Comparison of ENCODE assay signal across 22 cellular contexts in genomic region chr5:164252-164651, GRCh38. TPM values are rescaled to one million over a fixed set of nuclear protein-coding genes. Genes with fewer than 3 reads are reported as not detected.
DNase-seq lines count a peak whose midpoint lies in the region; ATAC-seq, FAIRE-seq and TF ChIP-seq lines count a peak whose summit lies in the region.
"Had no signal": no experiment of that assay in that cellular context is flagged by ENCODE, and none has a peak within 500 bp of the region (broad histone marks: within the 10 kb centered on the region; RNA-seq: fewer than 3 reads in every experiment).

No MANE protein-coding gene starts in this region.

- peaks cover 8% of the 10 kb centered on the region for H3K9me3 Mint-ChIP-seq in glutamatergic neuron (ENCODE audit: unreplicated experiment)
- H3K9me3 Mint-ChIP-seq in HFFc6 = no peaks in the 10 kb centered on the region
- H3K9me3 Mint-ChIP-seq: CD8-positive, alpha-beta memory T cell had no signal

- H3K27ac Mint-ChIP-seq in glutamatergic neuron (ENCODE audit: unreplicated experiment) (no peak overlapping the region), HFFc6 (no peak overlapping the region)
- H3K27ac Mint-ChIP-seq: CD8-positive, alpha-beta memory T cell had no signal

- no peaks in the 10 kb centered on the region for H3K36me3 Mint-ChIP-seq in glutamatergic neuron (ENCODE audit: unreplicated experiment)
- H3K36me3 Mint-ChIP-seq in HFFc6 (ENCODE audit: low read depth) = no peaks in the 10 kb centered on the region; the same call in 1 of the 2 replicates
- H3K36me3 Mint-ChIP-seq: CD8-positive, alpha-beta memory T cell had no signal

- DNase-seq in cardiac septum (ENCODE audit: low spot score) = peak; percentile 17
- DNase-seq in heart right ventricle = no peak
- DNase-seq in NCI-H69 (lab: John Stamatoyannopoulos, UW) = peak; percentile 55
- peak; percentile 17 for DNase-seq in glutamatergic neuron
- no peak for DNase-seq in urothelium cell line (ENCODE audit: low spot score)
- DNase-seq in HFFc6 = no peak
- DNase-seq: CD8-positive, alpha-beta memory T cell; DND-41; GDM1; NCI-H1417 treated with DMSO at 0.1 percent for 48 hours; NCI-H2029; NCI-H2171 treated with DMSO at 0.1 percent for 48 hours; NCI-H524; SHP77 treated with DMSO at 0.1 percent for 48 hours had no signal

- H3K4me3 Mint-ChIP-seq in glutamatergic neuron (ENCODE audit: unreplicated experiment) (no peak overlapping the region), HFFc6 (no peak overlapping the region)
- H3K4me3 Mint-ChIP-seq: CD8-positive, alpha-beta memory T cell had no signal

- intact Hi-C loops in cardiac septum (cut with DNase I) (no loop called here), heart right ventricle (cut with DNase I) (no loop called here)

- no peak for TF ChIP-seq CTCF in heart right ventricle (IDR thresholded peaks at IDR 0.05)
- TF ChIP-seq CTCF in glutamatergic neuron (IDR thresholded peaks at IDR 0.05; ENCODE audit: partially characterized antibody, unreplicated experiment) = no peak
- TF ChIP-seq CTCF in HFFc6 (IDR thresholded peaks at IDR 0.05) = no peak

- no peaks in the 10 kb centered on the region for H3K36me3 ChIP-seq in heart right ventricle

- H3K27me3 Mint-ChIP-seq in glutamatergic neuron (ENCODE audit: unreplicated experiment) (peaks cover 8% of the 10 kb centered on the region), HFFc6 (ENCODE audit: insufficient read depth) (no peaks in the 10 kb centered on the region; the same call in 1 of the 2 replicates)

- peak; percentile 78 for FAIRE-seq in urothelium cell line (lab: Jason Lieb, UNC)
- FAIRE-seq: A204.1, GM12878, H54, RCC 7860 had no signal

- no peak overlapping the region for H3K27ac ChIP-seq in heart right ventricle
- H3K27ac ChIP-seq: BLaER1 treated with 17β-estradiol and CSF1 and Interleukin-3, amounts not matched to agents 10 nM and 100 nM; HL-60 had no signal

- H3K4me1 ChIP-seq in heart right ventricle = peaks cover 0 to 15% (median 8%) of the 10 kb centered on the region in 9 donors

- H3K27me3 ChIP-seq in heart right ventricle = peaks cover 0 to 14% (median 0%) of the 10 kb centered on the region in 7 donors

- no peaks in the 10 kb centered on the region for H3K9me3 ChIP-seq in heart right ventricle

- peaks cover 6% of the 10 kb centered on the region for H3K4me1 Mint-ChIP-seq in glutamatergic neuron (ENCODE audit: low read depth, unreplicated experiment)
- peaks cover 50% of the 10 kb centered on the region for H3K4me1 Mint-ChIP-seq in HFFc6 (ENCODE audit: low read depth)
- H3K4me1 Mint-ChIP-seq: CD8-positive, alpha-beta memory T cell had no signal

- ATAC-seq in heart right ventricle (no peak), GM18858 (IDR thresholded peaks at IDR 0.05; ENCODE audit: unreplicated experiment) (no peak), GM19328 (IDR thresholded peaks at IDR 0.05; ENCODE audit: unreplicated experiment) (no peak)
- ATAC-seq: GM12878 had no signal

- no peak overlapping the region for H3K4me3 ChIP-seq in heart right ventricle
- H3K4me3 ChIP-seq: BLaER1 treated with 17β-estradiol and CSF1 and Interleukin-3, amounts not matched to agents 10 nM and 100 nM; GM12878 had no signal

- 75 to 92% methylated on average over 12 to 14 of the region's 14 CpGs for WGBS in heart right ventricle, 2 donors

RNA-seq across cellular contexts. Expression of gene LRRC14B, which starts 27.0 kb away (rescaled TPM):
- total RNA-seq in cardiac septum = 8.5 TPM
- total RNA-seq in heart right ventricle = 10 to 100 TPM; 27.4 to 96.6 (median 58.3) TPM
- polyA plus RNA-seq in heart right ventricle = 10 to 100 TPM in 1 of 2 donors, 1 to 10 TPM in 1; 2.6 to 16.0 TPM
- total RNA-seq in glutamatergic neuron (ENCODE audit: unreplicated experiment) = not detected
- not detected for total RNA-seq in HFFc6 (2021; fragmentation: NEBNext Ultra II Directional; extraction: Animal tissue kit (Norgen Biotek cat#: 25700))
- total RNA-seq: CD8-positive, alpha-beta memory T cell had no signal
- polyA plus RNA-seq: CD8-positive, alpha-beta memory T cell had no signal

RNA-seq across cellular contexts. Expression of gene CCDC127, which starts 53.7 kb away (rescaled TPM):
- total RNA-seq in cardiac septum = 9.6 TPM
- total RNA-seq in heart right ventricle = 10 to 100 TPM in 1 of 10 donors, 1 to 10 TPM in 9; 5.0 to 10.4 (median 7.7) TPM
- 1 to 10 TPM; 3.8 to 4.3 TPM for polyA plus RNA-seq in heart right ventricle
- total RNA-seq in glutamatergic neuron (ENCODE audit: unreplicated experiment) = 11.9 TPM
- 1 to 10 TPM; 4.5 to 6.6 (median 6.2) TPM for total RNA-seq in HFFc6 (2021; fragmentation: NEBNext Ultra II Directional; extraction: Animal tissue kit (Norgen Biotek cat#: 25700))

RNA-seq across cellular contexts. Expression of gene SDHA, which starts 53.9 kb away (rescaled TPM):
- total RNA-seq in cardiac septum = 580 TPM
- total RNA-seq in heart right ventricle = 100 to 1,000 TPM; 557 to 897 (median 823) TPM
- 100 to 1,000 TPM; 317 to 636 TPM for polyA plus RNA-seq in heart right ventricle
- 81.3 TPM for total RNA-seq in glutamatergic neuron (ENCODE audit: unreplicated experiment)
- 100 to 1,000 TPM in 4 of 6 experiments, 10 to 100 TPM in 2; 92.5 to 114 (median 109) TPM for total RNA-seq in HFFc6 (2021; fragmentation: NEBNext Ultra II Directional; extraction: Animal tissue kit (Norgen Biotek cat#: 25700))

Comparison
In these comparisons a context has a peak if more than half of its experiments do, and no peak if none do; other contexts are left out.
1. DNase-seq: peak in cardiac septum (single experiment), NCI-H69 (single experiment) and glutamatergic neuron (single experiment); none in heart right ventricle (0 of 2), urothelium cell line (single experiment) and HFFc6 (single experiment).